In the genomic region with DNA sequence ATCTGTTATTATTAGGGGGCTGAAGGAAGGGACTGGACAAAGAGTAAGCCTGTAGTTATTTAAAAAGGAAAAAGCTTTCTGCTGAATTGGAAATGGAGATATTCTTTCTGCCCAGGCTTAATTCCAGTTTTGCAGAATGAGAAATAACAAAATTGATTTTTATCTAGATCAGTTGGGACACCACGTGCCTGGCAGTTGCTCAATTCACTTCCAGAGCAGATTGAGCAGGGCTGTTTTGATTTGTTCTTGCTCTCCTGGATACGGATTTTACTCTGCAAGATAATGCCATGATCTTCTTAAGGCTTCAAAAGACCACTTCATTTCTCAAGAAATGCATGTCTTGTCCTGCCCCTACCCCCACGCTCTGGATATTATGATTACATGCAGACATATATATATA, we compare ENCODE assay signal across 22 cellular contexts.
"Had no signal": no experiment of that assay in that cellular context is flagged by ENCODE, and none has a peak within 500 bp of the region (broad histone marks: within the 10 kb centered on the region; RNA-seq: fewer than 3 reads in every experiment).

No MANE protein-coding gene starts in this region.

- H3K27ac Mint-ChIP-seq: immature natural killer cell; naive thymus-derived CD8-positive, alpha-beta T cell; stimulated activated naive B cell treated with anti-CD40 and anti-IgM and Interleukin-4, amounts not matched to agents 10 μg/mL and 1 μg/mL and 100 μg/mL, for 72 hours; stimulated activated naive CD8-positive, alpha-beta T cell treated with anti-CD3 and anti-CD28 coated beads, Interleukin-15, Interleukin-2, amounts not matched to agents 100 ng/mL and 50 ng/mL, for 24 hours had no signal

- H3K27ac ChIP-seq: dorsolateral prefrontal cortex, lower lobe of right lung, ovary, right lobe of liver, transverse colon, upper lobe of right lung, vagina had no signal

- H3K27me3 Mint-ChIP-seq: naive thymus-derived CD8-positive, alpha-beta T cell; stimulated activated naive B cell treated with anti-CD40 and anti-IgM and Interleukin-4, amounts not matched to agents 10 μg/mL and 1 μg/mL and 100 μg/mL, for 72 hours; stimulated activated naive CD8-positive, alpha-beta T cell treated with anti-CD3 and anti-CD28 coated beads, Interleukin-15, Interleukin-2, amounts not matched to agents 100 ng/mL and 50 ng/mL, for 24 hours had no signal

- ATAC-seq: left colon; left ventricle myocardium superior; lower lobe of right lung; naive thymus-derived CD8-positive, alpha-beta T cell; stimulated activated naive B cell treated with anti-CD40 and anti-IgM and Interleukin-4, amounts not matched to agents 10 μg/mL and 1 μg/mL and 100 μg/mL, for 72 hours; upper lobe of right lung had no signal

- H3K4me1 Mint-ChIP-seq: immature natural killer cell; naive thymus-derived CD8-positive, alpha-beta T cell; stimulated activated naive B cell treated with anti-CD40 and anti-IgM and Interleukin-4, amounts not matched to agents 10 μg/mL and 1 μg/mL and 100 μg/mL, for 72 hours had no signal

- H3K4me3 Mint-ChIP-seq: immature natural killer cell; naive thymus-derived CD8-positive, alpha-beta T cell; stimulated activated naive B cell treated with anti-CD40 and anti-IgM and Interleukin-4, amounts not matched to agents 10 μg/mL and 1 μg/mL and 100 μg/mL, for 72 hours; stimulated activated naive CD8-positive, alpha-beta T cell treated with anti-CD3 and anti-CD28 coated beads, Interleukin-15, Interleukin-2, amounts not matched to agents 100 ng/mL and 50 ng/mL, for 24 hours had no signal

- DNase-seq: cortex of kidney; dorsolateral prefrontal cortex; effector CD4-positive, alpha-beta T cell; hypothalamus; immature natural killer cell; islet precursor cell; kidney glomerular epithelial cell; left colon; left ventricle myocardium superior; lower lobe of right lung; naive thymus-derived CD8-positive, alpha-beta T cell; occipital lobe; ovary; right lobe of liver; small intestine; stimulated activated CD4-positive, alpha-beta T cell treated with anti-CD3 and anti-CD28 coated beads, Interleukin-15, amount 100 ng/mL, for 24 hours; stimulated activated CD4-positive, alpha-beta T cell treated with anti-CD3 and anti-CD28 coated beads, Interleukin-2, amount 100 ng/mL, for 48 hours; stimulated activated naive B cell treated with anti-CD40 and anti-IgM and Interleukin-4, amounts not matched to agents 10 μg/mL and 1 μg/mL and 100 μg/mL, for 72 hours; transverse colon; upper lobe of right lung had no signal

- H3K36me3 ChIP-seq: lower lobe of right lung, ovary, right lobe of liver, transverse colon, upper lobe of right lung, vagina had no signal

- H3K4me3 ChIP-seq: dorsolateral prefrontal cortex, lower lobe of right lung, ovary, right lobe of liver, transverse colon, upper lobe of right lung, vagina had no signal

- H3K9me3 Mint-ChIP-seq: immature natural killer cell; naive thymus-derived CD8-positive, alpha-beta T cell; stimulated activated naive CD8-positive, alpha-beta T cell treated with anti-CD3 and anti-CD28 coated beads, Interleukin-15, Interleukin-2, amounts not matched to agents 100 ng/mL and 50 ng/mL, for 24 hours had no signal

- H3K36me3 Mint-ChIP-seq: immature natural killer cell; naive thymus-derived CD8-positive, alpha-beta T cell; stimulated activated naive B cell treated with anti-CD40 and anti-IgM and Interleukin-4, amounts not matched to agents 10 μg/mL and 1 μg/mL and 100 μg/mL, for 72 hours had no signal

- H3K27me3 ChIP-seq: ovary, right lobe of liver, transverse colon, upper lobe of right lung, vagina had no signal
